32 cellular contexts compared by ENCODE assay signal in the genomic region with DNA sequence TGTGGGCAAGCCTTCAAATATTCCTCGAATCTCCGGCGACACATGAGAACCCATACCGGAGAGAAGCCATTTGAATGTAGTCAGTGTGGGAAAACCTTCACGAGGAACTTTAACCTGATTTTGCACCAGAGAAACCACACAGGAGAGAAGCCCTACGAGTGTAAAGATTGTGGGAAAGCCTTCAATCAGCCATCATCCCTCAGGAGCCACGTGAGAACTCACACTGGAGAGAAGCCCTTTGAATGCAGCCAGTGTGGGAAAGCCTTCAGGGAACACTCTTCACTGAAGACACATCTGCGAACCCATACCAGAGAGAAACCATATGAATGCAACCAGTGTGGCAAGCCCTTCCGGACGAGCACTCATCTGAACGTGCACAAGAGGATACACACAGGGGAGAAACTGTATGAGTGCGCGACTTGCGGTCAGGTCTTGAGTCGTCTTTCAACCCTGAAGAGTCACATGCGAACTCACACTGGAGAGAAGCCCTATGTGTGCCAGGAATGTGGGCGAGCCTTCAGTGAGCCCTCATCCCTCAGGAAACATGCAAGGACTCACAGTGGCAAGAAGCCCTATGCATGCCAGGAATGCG. TPM values are rescaled to one million over a fixed set of nuclear protein-coding genes. Genes with fewer than 3 reads are reported as not detected.
DNase-seq lines count a peak whose midpoint lies in the region; ATAC-seq and TF ChIP-seq lines count a peak whose summit lies in the region.
"Had no signal": no experiment of that assay in that cellular context is flagged by ENCODE, and none has a peak within 500 bp of the region (broad histone marks: within the 10 kb centered on the region; RNA-seq: fewer than 3 reads in every experiment).

No MANE protein-coding gene starts in this region.

- H3K36me3 Mint-ChIP-seq in CD8-positive, alpha-beta T cell, result peaks cover 94% of the 10 kb centered on the region
- H3K36me3 Mint-ChIP-seq in endothelial cell (ENCODE audit: low read depth, unreplicated experiment), result peaks cover 89% of the 10 kb centered on the region

- H3K27ac ChIP-seq in CD8-positive, alpha-beta T cell (ENCODE audit: low read depth, low read length), result no peak overlapping the region
- H3K27ac ChIP-seq: ascending aorta, C4-2B, dorsolateral prefrontal cortex, epithelial cell of prostate, upper lobe of left lung, VCaP had no signal

- no peak overlapping the region for H3K4me3 Mint-ChIP-seq in CD8-positive, alpha-beta T cell
- peak overlapping the region; percentile 82 for H3K4me3 Mint-ChIP-seq in endothelial cell (ENCODE audit: unreplicated experiment)
- H3K4me3 Mint-ChIP-seq: activated CD4-positive, alpha-beta T cell treated with anti-CD3 and anti-CD28 coated beads, Interleukin-2, amount 10 ng/mL, durations not matched to agents 24 days and 14 days; activated CD8-positive, alpha-beta memory T cell treated with anti-CD3 and anti-CD28 coated beads, Interleukin-2, amount 10 ng/mL, durations not matched to agents 7 days and 5 days; activated naive CD4-positive, alpha-beta T cell treated with anti-CD3 and anti-CD28 coated beads, Interleukin-2, amount 10 ng/mL, durations not matched to agents 7 days and 5 days; stimulated activated naive CD8-positive, alpha-beta T cell treated with anti-CD3 and anti-CD28 coated beads, Interleukin-15, Interleukin-2, amounts not matched to agents 100 ng/mL and 50 ng/mL, for 24 hours had no signal

- no peak for ATAC-seq in CD8-positive, alpha-beta T cell
- ATAC-seq in HG03432 (IDR thresholded peaks at IDR 0.05; ENCODE audit: unreplicated experiment), result no peak
- ATAC-seq: activated CD8-positive, alpha-beta memory T cell treated with anti-CD3 and anti-CD28 coated beads, Interleukin-2, amount 10 ng/mL, durations not matched to agents 7 days and 5 days; naive thymus-derived CD8-positive, alpha-beta T cell had no signal

- H3K4me1 Mint-ChIP-seq in CD8-positive, alpha-beta T cell (ENCODE audit: low read depth), result no peaks in the 10 kb centered on the region
- no peaks in the 10 kb centered on the region for H3K4me1 Mint-ChIP-seq in endothelial cell (ENCODE audit: unreplicated experiment)
- H3K4me1 Mint-ChIP-seq: activated CD4-positive, alpha-beta T cell treated with anti-CD3 and anti-CD28 coated beads, Interleukin-2, amount 10 ng/mL, durations not matched to agents 24 days and 14 days; activated CD8-positive, alpha-beta memory T cell treated with anti-CD3 and anti-CD28 coated beads, Interleukin-2, amount 10 ng/mL, durations not matched to agents 7 days and 5 days; activated naive CD4-positive, alpha-beta T cell treated with anti-CD3 and anti-CD28 coated beads, Interleukin-2, amount 10 ng/mL, durations not matched to agents 7 days and 5 days; IgD-negative memory B cell; naive thymus-derived CD8-positive, alpha-beta T cell had no signal

- POLR2A ChIA-PET in CD8-positive, alpha-beta T cell (lab: Charles Lee), result no interaction called here

- CTCF ChIA-PET in CD8-positive, alpha-beta T cell (lab: Charles Lee), result no interaction called here

- no peak overlapping the region for H3K27ac Mint-ChIP-seq in CD8-positive, alpha-beta T cell
- H3K27ac Mint-ChIP-seq in endothelial cell (ENCODE audit: unreplicated experiment), result no peak overlapping the region
- H3K27ac Mint-ChIP-seq: activated CD4-positive, alpha-beta T cell treated with anti-CD3 and anti-CD28 coated beads, Interleukin-2, amount 10 ng/mL, durations not matched to agents 24 days and 14 days; activated CD8-positive, alpha-beta memory T cell treated with anti-CD3 and anti-CD28 coated beads, Interleukin-2, amount 10 ng/mL, durations not matched to agents 7 days and 5 days; activated naive CD4-positive, alpha-beta T cell treated with anti-CD3 and anti-CD28 coated beads, Interleukin-2, amount 10 ng/mL, durations not matched to agents 7 days and 5 days; IgD-negative memory B cell; naive thymus-derived CD8-positive, alpha-beta T cell; stimulated activated naive CD8-positive, alpha-beta T cell treated with anti-CD3 and anti-CD28 coated beads, Interleukin-15, Interleukin-2, amounts not matched to agents 100 ng/mL and 50 ng/mL, for 24 hours had no signal

- H3K4me3 ChIP-seq in CD8-positive, alpha-beta T cell (ENCODE audit: low read depth, low read length), result peak overlapping the region; percentile 23
- H3K4me3 ChIP-seq: upper lobe of left lung had no signal

- peaks cover 45% of the 10 kb centered on the region for H3K9me3 ChIP-seq in CD8-positive, alpha-beta T cell (ENCODE audit: low read length)

- no peaks in the 10 kb centered on the region for H3K4me1 ChIP-seq in CD8-positive, alpha-beta T cell (ENCODE audit: insufficient read depth, low read length)
- H3K4me1 ChIP-seq: ascending aorta, upper lobe of left lung had no signal

- no peaks in the 10 kb centered on the region for H3K27me3 ChIP-seq in CD8-positive, alpha-beta T cell (ENCODE audit: insufficient read depth, low read length)
- H3K27me3 ChIP-seq: ascending aorta, dorsolateral prefrontal cortex, upper lobe of left lung had no signal

- no peak for TF ChIP-seq CTCF in CD8-positive, alpha-beta T cell (IDR thresholded peaks at IDR 0.05)
- no peak for TF ChIP-seq CTCF in endothelial cell (IDR thresholded peaks at IDR 0.05; ENCODE audit: unreplicated experiment)

- no peaks in the 10 kb centered on the region for H3K27me3 Mint-ChIP-seq in CD8-positive, alpha-beta T cell (ENCODE audit: low read depth)
- H3K27me3 Mint-ChIP-seq in endothelial cell (ENCODE audit: unreplicated experiment), result peaks cover 11% of the 10 kb centered on the region
- H3K27me3 Mint-ChIP-seq: activated CD4-positive, alpha-beta T cell treated with anti-CD3 and anti-CD28 coated beads, Interleukin-2, amount 10 ng/mL, durations not matched to agents 24 days and 14 days; activated CD8-positive, alpha-beta memory T cell treated with anti-CD3 and anti-CD28 coated beads, Interleukin-2, amount 10 ng/mL, durations not matched to agents 7 days and 5 days; activated naive CD4-positive, alpha-beta T cell treated with anti-CD3 and anti-CD28 coated beads, Interleukin-2, amount 10 ng/mL, durations not matched to agents 7 days and 5 days; IgD-negative memory B cell; naive thymus-derived CD8-positive, alpha-beta T cell; stimulated activated naive CD8-positive, alpha-beta T cell treated with anti-CD3 and anti-CD28 coated beads, Interleukin-15, Interleukin-2, amounts not matched to agents 100 ng/mL and 50 ng/mL, for 24 hours had no signal

- H3K36me3 ChIP-seq in CD8-positive, alpha-beta T cell (ENCODE audit: insufficient read depth, low read length), result peaks cover 43% of the 10 kb centered on the region

- intact Hi-C loops in CD8-positive, alpha-beta T cell (cut with DNase I, micrococcal nuclease), result no loop called here
- intact Hi-C loops in head of caudate nucleus (cut with DNase I), result no loop called here

- H3K9me3 Mint-ChIP-seq in CD8-positive, alpha-beta T cell, result peaks cover 68% of the 10 kb centered on the region
- peaks cover 66% of the 10 kb centered on the region for H3K9me3 Mint-ChIP-seq in endothelial cell (ENCODE audit: unreplicated experiment)

- DNase-seq in CD8-positive, alpha-beta T cell, result no peak
- DNase-seq in LHCN-M2 (ENCODE audit: low read depth) (peak; percentile 9), endothelial cell (ENCODE audit: low spot score) (no peak), myocyte (ENCODE audit: low read depth) (peak; percentile 3), head of caudate nucleus (no peak), GM19240 (ENCODE audit: insufficient read length, low spot score) (no peak), DMS153 (lab: John Stamatoyannopoulos, UW) (no peak)
- DNase-seq: ACHN; activated CD4-positive, alpha-beta T cell treated with anti-CD3 and anti-CD28 coated beads, Interleukin-2, amount 10 ng/mL, durations not matched to agents 24 days and 14 days; activated CD8-positive, alpha-beta memory T cell treated with anti-CD3 and anti-CD28 coated beads, Interleukin-2, amount 10 ng/mL, durations not matched to agents 7 days and 5 days; activated naive CD4-positive, alpha-beta T cell treated with anti-CD3 and anti-CD28 coated beads, Interleukin-2, amount 10 ng/mL, durations not matched to agents 7 days and 5 days; central memory CD4-positive, alpha-beta T cell; dorsolateral prefrontal cortex; kidney glomerular epithelial cell; naive thymus-derived CD8-positive, alpha-beta T cell; NCI-H2171 treated with DMSO at 0.1 percent for 48 hours; NCI-H524 treated with DMSO at 0.1 percent for 48 hours; RPMI8226; SK-N-SH; stimulated activated CD4-positive, alpha-beta T cell treated with anti-CD3 and anti-CD28 coated beads, Interleukin-12 subunit alpha, Interleukin-12 subunit beta, amount 100 ng/mL, for 4 hours; upper lobe of left lung had no signal

RNA-seq across cellular contexts. Expression of gene ZNF333, which starts 28.8 kb away (rescaled TPM):
- total RNA-seq in CD8-positive, alpha-beta T cell, result 10 to 100 TPM; 16.4 to 17.1 TPM
- total RNA-seq in LHCN-M2 (2014; rRNA removed) (12.9 and 16.9 TPM in 2 replicates), endothelial cell (ENCODE audit: unreplicated experiment) (17.5 TPM), myocyte (25.3 and 34.8 TPM in 2 replicates)
- 5.1 TPM for polyA plus RNA-seq in LHCN-M2 (2012)
- 12.6 TPM for polyA plus RNA-seq in myocyte (2012)

RNA-seq across cellular contexts. Expression of gene ADGRE3, which starts 44.0 kb away (rescaled TPM):
- total RNA-seq in CD8-positive, alpha-beta T cell, result not detected
- total RNA-seq in LHCN-M2 (2014; rRNA removed), result not detected in 2 replicates
- polyA plus RNA-seq in LHCN-M2 (2012), result not detected
- not detected for total RNA-seq in endothelial cell (ENCODE audit: unreplicated experiment)
- total RNA-seq in myocyte, result not detected in 2 replicates
- not detected for polyA plus RNA-seq in myocyte (2012)
- total RNA-seq: activated CD4-positive, alpha-beta T cell treated with anti-CD3 and anti-CD28 coated beads, Interleukin-2, amount 10 ng/mL, durations not matched to agents 24 days and 14 days; activated CD8-positive, alpha-beta memory T cell treated with anti-CD3 and anti-CD28 coated beads, Interleukin-2, amount 10 ng/mL, durations not matched to agents 7 days and 5 days; ascending aorta; G401; glomerular endothelial cell; naive thymus-derived CD8-positive, alpha-beta T cell; osteoblast; T-helper 2 cell treated with Interferon-gamma antibody and Interleukin-4, amounts not matched to agents 100 ng/mL and 5 ng/mL, for 36 hours had no signal
- polyA plus RNA-seq: IgD-negative memory B cell; naive thymus-derived CD8-positive, alpha-beta T cell; SK-N-SH had no signal

RNA-seq across cellular contexts. Expression of gene ADGRE2, which starts 59.7 kb away (rescaled TPM):
- 1 to 10 TPM in 1 of 2 experiments, under 1 TPM in 1; 0.92 to 1.5 TPM for total RNA-seq in CD8-positive, alpha-beta T cell
- total RNA-seq in LHCN-M2 (2014; rRNA removed), result 2.4 and 2.8 TPM in 2 replicates
- 0.46 TPM for polyA plus RNA-seq in LHCN-M2 (2012)
- 1.2 TPM for total RNA-seq in endothelial cell (ENCODE audit: unreplicated experiment)
- 0.47 and 1.1 TPM in 2 replicates for total RNA-seq in myocyte
- polyA plus RNA-seq in myocyte (2012), result 0.30 TPM
- total RNA-seq: G401; naive thymus-derived CD8-positive, alpha-beta T cell had no signal
- polyA plus RNA-seq: naive thymus-derived CD8-positive, alpha-beta T cell had no signal

Comparison
In these comparisons a context has a peak if more than half of its experiments do, and no peak if none do; other contexts are left out.
1. DNase-seq: peak in LHCN-M2 (single experiment) and myocyte (single experiment); none in CD8-positive, alpha-beta T cell (0 of 7), endothelial cell (single experiment), head of caudate nucleus (0 of 42), GM19240 (single experiment) and DMS153 (single experiment).